In the genomic region with DNA sequence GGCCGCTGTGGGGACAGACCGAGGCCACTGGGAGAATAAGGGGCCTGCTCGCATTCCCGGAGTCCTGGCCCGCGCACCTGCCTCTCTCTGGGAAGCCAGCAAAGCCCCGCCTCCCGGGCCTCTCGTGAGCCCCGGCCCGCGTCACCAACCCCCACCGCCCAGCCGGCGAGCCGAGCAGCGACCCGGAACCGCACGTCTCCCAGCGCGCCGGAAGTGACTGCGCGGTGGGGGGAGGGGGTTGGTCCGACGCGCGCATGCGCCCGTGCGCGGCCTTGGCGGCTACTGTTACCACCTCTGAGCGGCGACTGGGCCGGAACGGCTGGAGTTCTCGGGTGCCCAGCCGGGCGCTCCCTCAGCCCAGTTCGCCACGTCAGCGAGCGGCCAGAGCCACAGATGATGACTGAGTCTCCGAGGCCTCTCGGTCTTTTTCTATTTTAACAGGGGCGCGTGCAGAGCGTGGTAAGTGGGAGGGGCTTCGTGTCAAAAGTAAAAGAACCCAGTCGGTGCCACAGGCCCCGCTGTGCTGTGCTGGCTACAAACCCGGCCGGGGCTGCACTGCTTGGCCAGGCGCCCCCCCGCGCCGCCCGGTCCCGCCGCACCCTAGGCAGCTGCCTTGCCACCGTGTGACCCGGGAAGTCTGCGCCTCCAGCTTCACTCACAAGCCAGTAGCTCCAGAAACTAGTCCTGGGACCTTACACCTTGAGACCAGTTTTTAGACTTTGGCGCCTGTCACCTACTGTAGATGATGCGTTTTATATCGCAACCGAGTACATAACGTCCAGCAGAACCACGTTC, we compare ENCODE assay signal across 1 cellular context.
TF ChIP-seq lines count a peak whose summit lies in the region.

A gene with protein sequence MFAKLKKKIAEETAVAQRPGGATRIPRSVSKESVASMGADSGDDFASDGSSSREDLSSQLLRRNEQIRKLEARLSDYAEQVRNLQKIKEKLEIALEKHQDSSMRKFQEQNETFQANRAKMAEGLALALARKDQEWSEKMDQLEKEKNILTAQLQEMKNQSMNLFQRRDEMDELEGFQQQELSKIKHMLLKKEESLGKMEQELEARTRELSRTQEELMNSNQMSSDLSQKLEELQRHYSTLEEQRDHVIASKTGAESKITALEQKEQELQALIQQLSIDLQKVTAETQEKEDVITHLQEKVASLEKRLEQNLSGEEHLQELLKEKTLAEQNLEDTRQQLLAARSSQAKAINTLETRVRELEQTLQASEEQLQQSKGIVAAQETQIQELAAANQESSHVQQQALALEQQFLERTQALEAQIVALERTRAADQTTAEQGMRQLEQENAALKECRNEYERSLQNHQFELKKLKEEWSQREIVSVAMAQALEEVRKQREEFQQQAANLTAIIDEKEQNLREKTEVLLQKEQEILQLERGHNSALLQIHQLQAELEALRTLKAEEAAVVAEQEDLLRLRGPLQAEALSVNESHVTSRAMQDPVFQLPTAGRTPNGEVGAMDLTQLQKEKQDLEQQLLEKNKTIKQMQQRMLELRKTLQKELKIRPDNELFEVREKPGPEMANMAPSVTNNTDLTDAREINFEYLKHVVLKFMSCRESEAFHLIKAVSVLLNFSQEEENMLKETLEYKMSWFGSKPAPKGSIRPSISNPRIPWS (minus strand): TSS at position 190 of the 795 bp plus-strand sequence. CDS start 2,372 bp downstream, outside the sequence.

TF ChIP-seq in GM23338, 12 proteins besides CTCF, POLR2A, EP300 and RAD21:
- no peak for TF ChIP-seq STAT1 (IDR thresholded peaks at IDR 0.05; ENCODE audit: unreplicated experiment)
- TF ChIP-seq EZH2phosphoT487 (IDR thresholded peaks at IDR 0.05; ENCODE audit: unreplicated experiment) = no peak
- no peak for TF ChIP-seq ZNF114 (CRISPR knock-in tag; IDR thresholded peaks at IDR 0.05)
- TF ChIP-seq CREB1 (CRISPR knock-in tag; IDR thresholded peaks at IDR 0.05; ENCODE audit: low read depth) = peak; percentile 97
- TF ChIP-seq, protein P1, sequence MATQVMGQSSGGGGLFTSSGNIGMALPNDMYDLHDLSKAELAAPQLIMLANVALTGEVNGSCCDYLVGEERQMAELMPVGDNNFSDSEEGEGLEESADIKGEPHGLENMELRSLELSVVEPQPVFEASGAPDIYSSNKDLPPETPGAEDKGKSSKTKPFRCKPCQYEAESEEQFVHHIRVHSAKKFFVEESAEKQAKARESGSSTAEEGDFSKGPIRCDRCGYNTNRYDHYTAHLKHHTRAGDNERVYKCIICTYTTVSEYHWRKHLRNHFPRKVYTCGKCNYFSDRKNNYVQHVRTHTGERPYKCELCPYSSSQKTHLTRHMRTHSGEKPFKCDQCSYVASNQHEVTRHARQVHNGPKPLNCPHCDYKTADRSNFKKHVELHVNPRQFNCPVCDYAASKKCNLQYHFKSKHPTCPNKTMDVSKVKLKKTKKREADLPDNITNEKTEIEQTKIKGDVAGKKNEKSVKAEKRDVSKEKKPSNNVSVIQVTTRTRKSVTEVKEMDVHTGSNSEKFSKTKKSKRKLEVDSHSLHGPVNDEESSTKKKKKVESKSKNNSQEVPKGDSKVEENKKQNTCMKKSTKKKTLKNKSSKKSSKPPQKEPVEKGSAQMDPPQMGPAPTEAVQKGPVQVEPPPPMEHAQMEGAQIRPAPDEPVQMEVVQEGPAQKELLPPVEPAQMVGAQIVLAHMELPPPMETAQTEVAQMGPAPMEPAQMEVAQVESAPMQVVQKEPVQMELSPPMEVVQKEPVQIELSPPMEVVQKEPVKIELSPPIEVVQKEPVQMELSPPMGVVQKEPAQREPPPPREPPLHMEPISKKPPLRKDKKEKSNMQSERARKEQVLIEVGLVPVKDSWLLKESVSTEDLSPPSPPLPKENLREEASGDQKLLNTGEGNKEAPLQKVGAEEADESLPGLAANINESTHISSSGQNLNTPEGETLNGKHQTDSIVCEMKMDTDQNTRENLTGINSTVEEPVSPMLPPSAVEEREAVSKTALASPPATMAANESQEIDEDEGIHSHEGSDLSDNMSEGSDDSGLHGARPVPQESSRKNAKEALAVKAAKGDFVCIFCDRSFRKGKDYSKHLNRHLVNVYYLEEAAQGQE (IDR thresholded peaks at IDR 0.05; ENCODE audit: unreplicated experiment) = no peak
- TF ChIP-seq, protein P2, sequence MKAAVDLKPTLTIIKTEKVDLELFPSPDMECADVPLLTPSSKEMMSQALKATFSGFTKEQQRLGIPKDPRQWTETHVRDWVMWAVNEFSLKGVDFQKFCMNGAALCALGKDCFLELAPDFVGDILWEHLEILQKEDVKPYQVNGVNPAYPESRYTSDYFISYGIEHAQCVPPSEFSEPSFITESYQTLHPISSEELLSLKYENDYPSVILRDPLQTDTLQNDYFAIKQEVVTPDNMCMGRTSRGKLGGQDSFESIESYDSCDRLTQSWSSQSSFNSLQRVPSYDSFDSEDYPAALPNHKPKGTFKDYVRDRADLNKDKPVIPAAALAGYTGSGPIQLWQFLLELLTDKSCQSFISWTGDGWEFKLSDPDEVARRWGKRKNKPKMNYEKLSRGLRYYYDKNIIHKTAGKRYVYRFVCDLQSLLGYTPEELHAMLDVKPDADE (IDR thresholded peaks at IDR 0.05) = peak; percentile 82
- no peak for TF ChIP-seq JUNB (IDR thresholded peaks at IDR 0.05; ENCODE audit: unreplicated experiment)
- TF ChIP-seq, protein P3, sequence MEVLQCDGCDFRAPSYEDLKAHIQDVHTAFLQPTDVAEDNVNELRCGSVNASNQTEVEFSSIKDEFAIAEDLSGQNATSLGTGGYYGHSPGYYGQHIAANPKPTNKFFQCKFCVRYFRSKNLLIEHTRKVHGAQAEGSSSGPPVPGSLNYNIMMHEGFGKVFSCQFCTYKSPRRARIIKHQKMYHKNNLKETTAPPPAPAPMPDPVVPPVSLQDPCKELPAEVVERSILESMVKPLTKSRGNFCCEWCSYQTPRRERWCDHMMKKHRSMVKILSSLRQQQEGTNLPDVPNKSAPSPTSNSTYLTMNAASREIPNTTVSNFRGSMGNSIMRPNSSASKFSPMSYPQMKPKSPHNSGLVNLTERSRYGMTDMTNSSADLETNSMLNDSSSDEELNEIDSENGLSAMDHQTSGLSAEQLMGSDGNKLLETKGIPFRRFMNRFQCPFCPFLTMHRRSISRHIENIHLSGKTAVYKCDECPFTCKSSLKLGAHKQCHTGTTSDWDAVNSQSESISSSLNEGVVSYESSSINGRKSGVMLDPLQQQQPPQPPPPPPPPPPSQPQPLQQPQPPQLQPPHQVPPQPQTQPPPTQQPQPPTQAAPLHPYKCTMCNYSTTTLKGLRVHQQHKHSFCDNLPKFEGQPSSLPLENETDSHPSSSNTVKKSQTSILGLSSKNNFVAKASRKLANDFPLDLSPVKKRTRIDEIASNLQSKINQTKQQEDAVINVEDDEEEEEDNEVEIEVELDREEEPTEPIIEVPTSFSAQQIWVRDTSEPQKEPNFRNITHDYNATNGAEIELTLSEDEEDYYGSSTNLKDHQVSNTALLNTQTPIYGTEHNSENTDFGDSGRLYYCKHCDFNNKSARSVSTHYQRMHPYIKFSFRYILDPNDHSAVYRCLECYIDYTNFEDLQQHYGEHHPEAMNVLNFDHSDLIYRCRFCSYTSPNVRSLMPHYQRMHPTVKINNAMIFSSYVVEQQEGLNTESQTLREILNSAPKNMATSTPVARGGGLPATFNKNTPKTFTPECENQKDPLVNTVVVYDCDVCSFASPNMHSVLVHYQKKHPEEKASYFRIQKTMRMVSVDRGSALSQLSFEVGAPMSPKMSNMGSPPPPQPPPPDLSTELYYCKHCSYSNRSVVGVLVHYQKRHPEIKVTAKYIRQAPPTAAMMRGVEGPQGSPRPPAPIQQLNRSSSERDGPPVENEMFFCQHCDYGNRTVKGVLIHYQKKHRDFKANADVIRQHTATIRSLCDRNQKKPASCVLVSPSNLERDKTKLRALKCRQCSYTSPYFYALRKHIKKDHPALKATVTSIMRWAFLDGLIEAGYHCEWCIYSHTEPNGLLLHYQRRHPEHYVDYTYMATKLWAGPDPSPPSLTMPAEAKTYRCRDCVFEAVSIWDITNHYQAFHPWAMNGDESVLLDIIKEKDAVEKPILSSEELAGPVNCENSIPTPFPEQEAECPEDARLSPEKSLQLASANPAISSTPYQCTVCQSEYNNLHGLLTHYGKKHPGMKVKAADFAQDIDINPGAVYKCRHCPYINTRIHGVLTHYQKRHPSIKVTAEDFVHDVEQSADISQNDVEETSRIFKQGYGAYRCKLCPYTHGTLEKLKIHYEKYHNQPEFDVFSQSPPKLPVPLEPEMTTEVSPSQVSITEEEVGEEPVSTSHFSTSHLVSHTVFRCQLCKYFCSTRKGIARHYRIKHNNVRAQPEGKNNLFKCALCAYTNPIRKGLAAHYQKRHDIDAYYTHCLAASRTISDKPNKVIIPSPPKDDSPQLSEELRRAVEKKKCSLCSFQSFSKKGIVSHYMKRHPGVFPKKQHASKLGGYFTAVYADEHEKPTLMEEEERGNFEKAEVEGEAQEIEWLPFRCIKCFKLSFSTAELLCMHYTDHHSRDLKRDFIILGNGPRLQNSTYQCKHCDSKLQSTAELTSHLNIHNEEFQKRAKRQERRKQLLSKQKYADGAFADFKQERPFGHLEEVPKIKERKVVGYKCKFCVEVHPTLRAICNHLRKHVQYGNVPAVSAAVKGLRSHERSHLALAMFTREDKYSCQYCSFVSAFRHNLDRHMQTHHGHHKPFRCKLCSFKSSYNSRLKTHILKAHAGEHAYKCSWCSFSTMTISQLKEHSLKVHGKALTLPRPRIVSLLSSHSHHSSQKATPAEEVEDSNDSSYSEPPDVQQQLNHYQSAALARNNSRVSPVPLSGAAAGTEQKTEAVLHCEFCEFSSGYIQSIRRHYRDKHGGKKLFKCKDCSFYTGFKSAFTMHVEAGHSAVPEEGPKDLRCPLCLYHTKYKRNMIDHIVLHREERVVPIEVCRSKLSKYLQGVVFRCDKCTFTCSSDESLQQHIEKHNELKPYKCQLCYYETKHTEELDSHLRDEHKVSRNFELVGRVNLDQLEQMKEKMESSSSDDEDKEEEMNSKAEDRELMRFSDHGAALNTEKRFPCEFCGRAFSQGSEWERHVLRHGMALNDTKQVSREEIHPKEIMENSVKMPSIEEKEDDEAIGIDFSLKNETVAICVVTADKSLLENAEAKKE (CRISPR knock-in tag; IDR thresholded peaks at IDR 0.05) = no peak
- TF ChIP-seq EZH2 (IDR thresholded peaks at IDR 0.05; ENCODE audit: low read depth, unreplicated experiment) = no peak
- peak; percentile 82 for TF ChIP-seq POLR2AphosphoS5 (IDR thresholded peaks at IDR 0.05; ENCODE audit: low read depth)
- no peak for TF ChIP-seq ZNF331 (CRISPR knock-in tag; IDR thresholded peaks at IDR 0.05; ENCODE audit: low read depth)
- no peak for TF ChIP-seq NANOG (IDR thresholded peaks at IDR 0.05; ENCODE audit: borderline replicate concordance)
